In genomic region chrX:68666580-68666979, GRCh38 we compare ENCODE assay signal across 1 cellular context.
TF ChIP-seq lines count a peak whose summit lies in the region.

No MANE protein-coding gene starts in this region.

TF ChIP-seq in HepG2, 621 proteins besides CTCF, POLR2A, EP300 and RAD21 (continued from another document):
- TF ChIP-seq STAT6 (CRISPR knock-in tag; IDR thresholded peaks at IDR 0.05; ENCODE audit: borderline replicate concordance) = no peak
- TF ChIP-seq ZNF574 (CRISPR knock-in tag; IDR thresholded peaks at IDR 0.05) = no peak
- no peak for TF ChIP-seq TRAFD1 (CRISPR knock-in tag; IDR thresholded peaks at IDR 0.05; ENCODE audit: borderline replicate concordance)
